8 cellular contexts compared by ENCODE assay signal in genomic region chr17:44556114-44556853, GRCh38. TPM values are rescaled to one million over a fixed set of nuclear protein-coding genes. Genes with fewer than 3 reads are reported as not detected.
DNase-seq lines count a peak whose midpoint lies in the region; ATAC-seq and TF ChIP-seq lines count a peak whose summit lies in the region.

No MANE protein-coding gene starts in this region.

- H3K4me3 ChIP-seq in HUES48 (ENCODE audit: low read depth, low read length) (peak overlapping the region; percentile 80), coronary artery (peak overlapping the region; percentile 85)

- peak overlapping the region; percentile 67 for H3K9ac ChIP-seq in HUES48 (ENCODE audit: low read depth, low read length)

- no peaks in the 10 kb centered on the region for H3K9me3 ChIP-seq in HUES48 (ENCODE audit: control insufficient read depth, insufficient read depth, low read length)

- peak; percentile 27 for DNase-seq in DMS153 treated with DMSO at 0.1 percent for 48 hours (lab: John Stamatoyannopoulos, UW; ENCODE audit: unreplicated experiment)
- peak; percentile 76 for DNase-seq in RPMI8226
- no peak for DNase-seq in coronary artery (ENCODE audit: low spot score)
- peak in 1 of 2 donors; percentile 36 for DNase-seq in left colon
- DNase-seq in stimulated activated naive CD8-positive, alpha-beta T cell treated with anti-CD3 and anti-CD28 coated beads, Interleukin-15, Interleukin-2, amounts not matched to agents 100 U/mL and 50 U/mL, for 24 hours = peak; percentile 23

- TF ChIP-seq CTCF in coronary artery (IDR thresholded peaks at IDR 0.05) = no peak

- intact Hi-C loops in left colon (cut with DNase I, micrococcal nuclease) = no loop called here

- peak overlapping the region; percentile 99 for H3K27ac ChIP-seq in HUES48 (ENCODE audit: low read depth, low read length)
- H3K27ac ChIP-seq in coronary artery = peak overlapping the region; percentile 61 to 91

- H3K27me3 ChIP-seq in HUES48 (ENCODE audit: control insufficient read depth, insufficient read depth, low read length) = peaks cover 50% of the 10 kb centered on the region

- no peaks in the 10 kb centered on the region for H3K36me3 ChIP-seq in HUES48 (ENCODE audit: control insufficient read depth, insufficient read depth, low read length)

- H3K4me1 ChIP-seq in HUES48 (ENCODE audit: control insufficient read depth, insufficient read depth, low read length) = peaks cover 34% of the 10 kb centered on the region

- ATAC-seq in left colon (peak; percentile 76), HG03378 (IDR thresholded peaks at IDR 0.05; ENCODE audit: unreplicated experiment) (no peak), GM19395 (IDR thresholded peaks at IDR 0.05; ENCODE audit: unreplicated experiment) (no peak)
- ATAC-seq in stimulated activated naive CD8-positive, alpha-beta T cell treated with anti-CD3 and anti-CD28 coated beads, Interleukin-15, Interleukin-2, amounts not matched to agents 100 U/mL and 50 U/mL, for 24 hours = no peak

RNA-seq across cellular contexts. Expression of gene FZD2, which starts 1.0 kb away (rescaled TPM):
- 1 to 10 TPM in 1 of 2 donors, under 1 TPM in 1; 0.31 to 1.6 TPM for total RNA-seq in left colon

RNA-seq across cellular contexts. Expression of gene GPATCH8, which starts 53.1 kb away (rescaled TPM):
- 10 to 100 TPM; 29.1 to 33.7 TPM for total RNA-seq in left colon
